In genomic region chr10:37495415-37495814, GRCh38 we compare ENCODE assay signal across 12 cellular contexts.
DNase-seq lines count a peak whose midpoint lies in the region; ATAC-seq, FAIRE-seq and TF ChIP-seq lines count a peak whose summit lies in the region.
"Had no signal": no experiment of that assay in that cellular context is flagged by ENCODE, and none has a peak within 500 bp of the region (broad histone marks: within the 10 kb centered on the region; RNA-seq: fewer than 3 reads in every experiment).

No MANE protein-coding gene starts in this region.

- H3K36me3 Mint-ChIP-seq in glutamatergic neuron (ENCODE audit: unreplicated experiment), result no peaks in the 10 kb centered on the region
- H3K36me3 Mint-ChIP-seq: CD14-positive monocyte had no signal

- H3K9me3 ChIP-seq in left ventricle myocardium inferior (replicated peaks), result no peaks in the 10 kb centered on the region
- H3K9me3 ChIP-seq in right atrium auricular region, result no peaks in the 10 kb centered on the region

- no peaks in the 10 kb centered on the region for H3K27me3 Mint-ChIP-seq in glutamatergic neuron (ENCODE audit: unreplicated experiment)
- H3K27me3 Mint-ChIP-seq: stimulated activated naive CD8-positive, alpha-beta T cell treated with anti-CD3 and anti-CD28 coated beads, Interleukin-15, amount 100 ng/mL, for 72 hours had no signal

- peaks cover 3% of the 10 kb centered on the region for H3K27me3 ChIP-seq in left ventricle myocardium inferior (ENCODE audit: low read depth)
- H3K27me3 ChIP-seq in right atrium auricular region, result no peaks in the 10 kb centered on the region

- H3K36me3 ChIP-seq in left ventricle myocardium inferior (no peaks in the 10 kb centered on the region), right atrium auricular region (no peaks in the 10 kb centered on the region)

- DNase-seq in left ventricle myocardium inferior (no peak), right atrium auricular region (ENCODE audit: low spot score) (no peak), RCC 7860 (ENCODE audit: low spot score) (peak; percentile 7), glutamatergic neuron (no peak), NCI-H128 (lab: John Stamatoyannopoulos, UW; ENCODE audit: unreplicated experiment) (no peak), GF-D8 (lab: John Stamatoyannopoulos, UW) (no peak), NCI-H345 (lab: John Stamatoyannopoulos, UW) (no peak)
- DNase-seq: NCI-H524 treated with DMSO at 0.1 percent for 48 hours; stimulated activated naive CD8-positive, alpha-beta T cell treated with anti-CD3 and anti-CD28 coated beads, Interleukin-15, amount 100 ng/mL, for 72 hours had no signal

- ATAC-seq in GM21786 (IDR thresholded peaks at IDR 0.05; ENCODE audit: unreplicated experiment), result no peak
- ATAC-seq: stimulated activated naive CD8-positive, alpha-beta T cell treated with anti-CD3 and anti-CD28 coated beads, Interleukin-15, amount 100 ng/mL, for 72 hours had no signal

- H3K4me3 Mint-ChIP-seq in glutamatergic neuron (ENCODE audit: unreplicated experiment), result no peak overlapping the region
- H3K4me3 Mint-ChIP-seq: CD14-positive monocyte; stimulated activated naive CD8-positive, alpha-beta T cell treated with anti-CD3 and anti-CD28 coated beads, Interleukin-15, amount 100 ng/mL, for 72 hours had no signal

- no peak overlapping the region for H3K27ac Mint-ChIP-seq in glutamatergic neuron (ENCODE audit: unreplicated experiment)
- H3K27ac Mint-ChIP-seq: stimulated activated naive CD8-positive, alpha-beta T cell treated with anti-CD3 and anti-CD28 coated beads, Interleukin-15, amount 100 ng/mL, for 72 hours had no signal

- FAIRE-seq in RCC 7860 (lab: Jason Lieb, UNC), result peak; percentile 60
- FAIRE-seq: HTR-8/SVneo had no signal

- no peak overlapping the region for H3K27ac ChIP-seq in left ventricle myocardium inferior (replicated peaks)
- H3K27ac ChIP-seq in right atrium auricular region, result no peak overlapping the region

- TF ChIP-seq CTCF in left ventricle myocardium inferior (IDR thresholded peaks at IDR 0.05; ENCODE audit: borderline replicate concordance), result peak; percentile 51
- TF ChIP-seq CTCF in right atrium auricular region (IDR thresholded peaks at IDR 0.05), result peak in 1 of 2 donors; percentile 57
- TF ChIP-seq CTCF in glutamatergic neuron (IDR thresholded peaks at IDR 0.05; ENCODE audit: partially characterized antibody, unreplicated experiment), result peak; percentile 43

- H3K4me1 Mint-ChIP-seq in glutamatergic neuron (ENCODE audit: low read depth, unreplicated experiment), result no peaks in the 10 kb centered on the region
- H3K4me1 Mint-ChIP-seq: CD14-positive monocyte; stimulated activated naive CD8-positive, alpha-beta T cell treated with anti-CD3 and anti-CD28 coated beads, Interleukin-15, amount 100 ng/mL, for 72 hours had no signal

- intact Hi-C loops in left ventricle myocardium inferior (cut with micrococcal nuclease), result no loop called here

- H3K4me3 ChIP-seq in left ventricle myocardium inferior, result no peak overlapping the region
- no peak overlapping the region for H3K4me3 ChIP-seq in right atrium auricular region

- no peaks in the 10 kb centered on the region for H3K4me1 ChIP-seq in left ventricle myocardium inferior
- H3K4me1 ChIP-seq in right atrium auricular region, result no peaks in the 10 kb centered on the region

- peaks cover 2% of the 10 kb centered on the region for H3K9me3 Mint-ChIP-seq in glutamatergic neuron (ENCODE audit: unreplicated experiment)
